9 cellular contexts compared by ENCODE assay signal in the genomic region with DNA sequence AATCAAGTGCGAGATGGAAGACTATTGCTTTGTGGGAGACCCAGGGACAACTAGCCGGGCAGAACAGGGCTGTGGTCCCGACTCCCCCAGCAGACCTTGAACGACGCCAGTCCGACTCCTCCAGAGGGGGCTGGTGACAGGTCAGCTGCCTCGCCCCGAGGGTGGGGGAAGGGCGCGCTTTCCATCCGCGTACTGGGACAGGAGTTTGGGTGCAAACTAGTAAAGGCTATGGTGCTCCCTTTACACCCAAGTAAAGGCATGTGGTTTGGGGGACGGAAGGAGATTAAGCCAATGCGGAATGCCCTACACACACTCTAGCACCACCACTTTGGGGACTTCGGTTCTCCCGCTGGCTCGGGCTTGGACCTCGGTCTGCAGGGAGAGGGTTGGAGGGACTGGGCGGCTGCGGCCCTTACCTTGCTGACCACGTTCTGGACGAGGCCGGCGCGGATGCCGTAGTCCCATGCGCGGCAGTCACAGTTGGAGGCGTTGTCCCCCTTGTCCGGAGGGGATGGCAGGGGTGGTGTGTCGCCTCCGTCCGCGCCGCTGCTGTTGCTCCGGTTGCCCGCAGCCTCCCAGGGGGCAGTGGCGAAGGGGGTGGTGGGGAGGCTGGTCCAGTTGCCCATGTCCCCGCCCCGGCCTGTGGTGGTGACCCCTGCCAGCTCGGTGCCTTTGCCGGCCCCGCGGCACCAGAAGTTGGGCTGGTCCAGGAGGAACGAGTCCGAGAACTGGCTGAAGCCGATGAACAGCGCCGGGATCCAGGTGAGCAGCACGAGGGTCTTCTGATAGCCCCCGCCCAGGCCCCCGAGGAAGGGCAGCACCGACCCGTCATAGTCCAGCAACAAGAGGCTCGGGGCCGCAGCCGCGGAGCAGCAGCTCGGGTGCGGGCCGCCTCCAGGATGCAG. TPM values are rescaled to one million over a fixed set of nuclear protein-coding genes. Genes with fewer than 3 reads are reported as not detected.
DNase-seq lines count a peak whose midpoint lies in the region; ATAC-seq and TF ChIP-seq lines count a peak whose summit lies in the region.
"Had no signal": no experiment of that assay in that cellular context is flagged by ENCODE, and none has a peak within 500 bp of the region (broad histone marks: within the 10 kb centered on the region; RNA-seq: fewer than 3 reads in every experiment).

No MANE protein-coding gene starts in this region.

- no peak overlapping the region for H3K27ac Mint-ChIP-seq in T-helper 17 cell
- H3K27ac Mint-ChIP-seq: activated naive CD8-positive, alpha-beta T cell had no signal

- ATAC-seq in T-helper 17 cell: peak; percentile 10
- ATAC-seq in omental fat pad (ENCODE audit: low FRiP score): peak; percentile 6
- ATAC-seq in GM18505 (IDR thresholded peaks at IDR 0.05; ENCODE audit: unreplicated experiment): no peak
- no peak for ATAC-seq in GM21723 (IDR thresholded peaks at IDR 0.05; ENCODE audit: unreplicated experiment)

- TF ChIP-seq CTCF in fibroblast of pulmonary artery (IDR thresholded peaks at IDR 0.05; ENCODE audit: low read length, missing control alignments) (no peak), omental fat pad (IDR thresholded peaks at IDR 0.05) (no peak)

- peaks cover 4% of the 10 kb centered on the region for H3K36me3 Mint-ChIP-seq in T-helper 17 cell (ENCODE audit: low read depth)
- H3K36me3 Mint-ChIP-seq: activated naive CD8-positive, alpha-beta T cell had no signal

- no peak for TF ChIP-seq POLR2A in GM18505 (IDR thresholded peaks at IDR 0.05; ENCODE audit: borderline replicate concordance, extremely low read depth, insufficient read depth, insufficient read length)

- H3K4me1 Mint-ChIP-seq in T-helper 17 cell: peaks cover 9% of the 10 kb centered on the region

- peak; percentile 34 for DNase-seq in activated CD4-positive, CD25-positive, alpha-beta regulatory T cell treated with anti-CD3 and anti-CD28 coated beads, Interleukin-2, amount 50 U/mL, for 72 hours
- DNase-seq in activated CD4-positive, CD25-positive, alpha-beta regulatory T cell (lab: John Stamatoyannopoulos, UW): no peak
- DNase-seq in T-helper 17 cell (no peak), fibroblast of pulmonary artery (ENCODE audit: low read depth) (no peak), omental fat pad (ENCODE audit: low spot score) (no peak), NCI-H1092 (lab: John Stamatoyannopoulos, UW) (no peak)

- peaks cover 25% of the 10 kb centered on the region for H3K27me3 Mint-ChIP-seq in T-helper 17 cell

- peak overlapping the region; percentile 62 for H3K4me3 ChIP-seq in fibroblast of pulmonary artery (replicated peaks; ENCODE audit: low read depth, low read length)

- no peak overlapping the region for H3K4me3 Mint-ChIP-seq in T-helper 17 cell
- H3K4me3 Mint-ChIP-seq: activated naive CD8-positive, alpha-beta T cell had no signal

- no peaks in the 10 kb centered on the region for H3K9me3 ChIP-seq in T-helper 17 cell (ENCODE audit: control insufficient read depth, low read length, poor library complexity, severe bottlenecking)

RNA-seq across cellular contexts. Expression of gene SLC22A23, which starts 1.1 kb away (rescaled TPM):
- total RNA-seq in T-helper 17 cell: 1 to 10 TPM; 6.3 to 9.0 TPM
- total RNA-seq in omental fat pad: 10 to 100 TPM in 3 of 4 donors, 1 to 10 TPM in 1; 8.3 to 22.5 (median 12.8) TPM

Comparison
In these comparisons a context has a peak if more than half of its experiments do, and no peak if none do; other contexts are left out.
1. ATAC-seq: peak in T-helper 17 cell (single experiment) and omental fat pad (single experiment); none in GM18505 (single experiment) and GM21723 (single experiment).